Comparison of ENCODE assay signal across 7 cellular contexts in genomic region chr4:1192091-1192492, GRCh38. TPM values are rescaled to one million over a fixed set of nuclear protein-coding genes. Genes with fewer than 3 reads are reported as not detected.
DNase-seq lines count a peak whose midpoint lies in the region; ATAC-seq and TF ChIP-seq lines count a peak whose summit lies in the region.

No MANE protein-coding gene starts in this region.

- intact Hi-C loops in lower lobe of right lung (cut with DNase I), result no loop called here

- peaks cover 32% of the 10 kb centered on the region for H3K4me1 ChIP-seq in lower lobe of right lung

- peak; percentile 6 for DNase-seq in NCI-H2029 treated with DMSO at 0.1 percent for 48 hours (lab: John Stamatoyannopoulos, UW)
- DNase-seq in coronary artery (ENCODE audit: low spot score), result peak; percentile 91
- peak; percentile 64 for DNase-seq in lower lobe of right lung
- peak; percentile 92 for DNase-seq in ureter (ENCODE audit: low spot score)

- no peak for TF ChIP-seq CTCF in coronary artery (IDR thresholded peaks at IDR 0.05)
- no peak for TF ChIP-seq CTCF in lower lobe of right lung (IDR thresholded peaks at IDR 0.05)

- H3K27ac ChIP-seq in coronary artery, result peak overlapping the region; percentile 82 to 89
- H3K27ac ChIP-seq in lower lobe of right lung, result peak overlapping the region; percentile 73

- H3K36me3 Mint-ChIP-seq in activated T-helper 17 cell treated with anti-CD3 and anti-CD28 coated beads, Interleukin-2, amount 50 U/mL, for 72 hours (ENCODE audit: low read depth), result no peaks in the 10 kb centered on the region

- H3K4me1 Mint-ChIP-seq in activated T-helper 17 cell treated with anti-CD3 and anti-CD28 coated beads, Interleukin-2, amount 50 U/mL, for 72 hours, result peaks cover 3% of the 10 kb centered on the region

- no peak overlapping the region for H3K27ac Mint-ChIP-seq in activated T-helper 17 cell treated with anti-CD3 and anti-CD28 coated beads, Interleukin-2, amount 50 U/mL, for 72 hours

- H3K9me3 ChIP-seq in lower lobe of right lung, result no peaks in the 10 kb centered on the region

- H3K4me3 ChIP-seq in coronary artery, result peak overlapping the region; percentile 48
- no peak overlapping the region for H3K4me3 ChIP-seq in lower lobe of right lung

- H3K4me3 Mint-ChIP-seq in activated T-helper 17 cell treated with anti-CD3 and anti-CD28 coated beads, Interleukin-2, amount 50 U/mL, for 72 hours, result no peak overlapping the region

- no peaks in the 10 kb centered on the region for H3K27me3 Mint-ChIP-seq in activated T-helper 17 cell treated with anti-CD3 and anti-CD28 coated beads, Interleukin-2, amount 50 U/mL, for 72 hours

- no peaks in the 10 kb centered on the region for H3K36me3 ChIP-seq in lower lobe of right lung

- ATAC-seq in lower lobe of right lung (peak; percentile 89 to 94), GM21423 (IDR thresholded peaks at IDR 0.05; ENCODE audit: unreplicated experiment) (no peak)
- ATAC-seq in activated T-helper 17 cell treated with anti-CD3 and anti-CD28 coated beads, Interleukin-2, amount 50 U/mL, for 72 hours (replicated peaks), result no peak
- no peak for ATAC-seq in activated CD4-positive, CD25-positive, alpha-beta regulatory T cell treated with anti-CD3 and anti-CD28 coated beads, Interleukin-2, amount 50 U/mL, for 24 hours

- no peaks in the 10 kb centered on the region for H3K27me3 ChIP-seq in lower lobe of right lung (ENCODE audit: low read depth)

- no peaks in the 10 kb centered on the region for H3K9me3 Mint-ChIP-seq in activated T-helper 17 cell treated with anti-CD3 and anti-CD28 coated beads, Interleukin-2, amount 50 U/mL, for 72 hours

RNA-seq across cellular contexts. Expression of gene SPON2, which starts 19.7 kb away (rescaled TPM):
- total RNA-seq in lower lobe of right lung (32.0 TPM), ureter (36.6 TPM)
- 10 to 100 TPM; 17.3 to 18.7 TPM for total RNA-seq in activated T-helper 17 cell treated with anti-CD3 and anti-CD28 coated beads, Interleukin-2, amount 50 U/mL, for 72 hours

RNA-seq across cellular contexts. Expression of gene CTBP1, which starts 56.8 kb away (rescaled TPM):
- total RNA-seq in lower lobe of right lung (165 TPM), ureter (171 TPM)
- 100 to 1,000 TPM; 117 to 173 TPM for total RNA-seq in activated T-helper 17 cell treated with anti-CD3 and anti-CD28 coated beads, Interleukin-2, amount 50 U/mL, for 72 hours

Comparison
In these comparisons a context has a peak if more than half of its experiments do, and no peak if none do; other contexts are left out.
1. DNase-seq: peak in every context shown above with its lines; median percentile 92 in ureter; 91 in coronary artery; 64 in lower lobe of right lung; 6 in NCI-H2029 treated with DMSO at 0.1 percent for 48 hours.
2. ATAC-seq: peak in lower lobe of right lung (2 of 2); none in GM21423 (single experiment), activated T-helper 17 cell treated with anti-CD3 and anti-CD28 coated beads, Interleukin-2, amount 50 U/mL, for 72 hours (single experiment) and activated CD4-positive, CD25-positive, alpha-beta regulatory T cell treated with anti-CD3 and anti-CD28 coated beads, Interleukin-2, amount 50 U/mL, for 24 hours (0 of 2).